20 cellular contexts compared by ENCODE assay signal in the genomic region with DNA sequence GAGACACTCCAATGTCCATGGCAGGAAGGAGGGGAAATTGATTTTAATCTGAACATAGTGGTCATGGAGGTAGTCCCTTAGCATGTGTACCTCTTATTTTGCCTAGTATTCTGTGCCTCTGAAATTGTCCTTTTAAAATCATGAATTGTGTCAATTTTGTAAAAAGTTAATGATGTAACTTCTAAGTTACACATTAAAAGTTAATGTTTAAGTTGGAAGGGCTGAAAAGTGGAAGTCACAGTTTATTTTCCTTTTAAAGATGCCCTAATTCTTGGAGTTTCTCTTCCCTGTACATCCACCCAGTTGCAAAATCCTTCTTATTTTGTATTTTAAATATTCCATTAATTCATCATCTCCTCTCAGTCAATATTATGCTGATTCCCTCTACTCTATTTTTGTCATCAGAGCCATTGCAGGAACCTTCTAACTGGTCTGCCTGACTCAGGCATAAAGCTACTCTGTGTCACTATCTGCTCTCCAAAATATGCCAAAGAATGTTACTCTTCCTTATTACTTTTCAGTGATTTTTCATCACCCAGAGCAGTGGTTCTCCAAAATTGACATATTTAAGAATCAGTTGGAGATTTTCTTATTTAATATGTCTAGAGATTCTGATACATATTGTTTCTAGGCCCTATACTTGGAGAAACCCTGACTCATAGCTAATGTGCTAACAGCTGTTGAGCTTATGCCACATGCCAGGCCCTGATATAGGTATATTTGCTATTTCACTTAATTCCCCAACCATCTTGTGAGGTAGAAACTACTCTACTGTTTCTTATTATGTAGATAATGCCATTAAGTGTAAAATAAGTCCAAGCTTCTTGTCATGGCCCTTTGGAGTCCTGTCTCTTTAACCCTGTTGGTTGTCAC. TPM values are rescaled to one million over a fixed set of nuclear protein-coding genes. Genes with fewer than 3 reads are reported as not detected.
DNase-seq lines count a peak whose midpoint lies in the region; ATAC-seq, FAIRE-seq and TF ChIP-seq lines count a peak whose summit lies in the region.
"Had no signal": no experiment of that assay in that cellular context is flagged by ENCODE, and none has a peak within 500 bp of the region (broad histone marks: within the 10 kb centered on the region; RNA-seq: fewer than 3 reads in every experiment).

No MANE protein-coding gene starts in this region.

- H3K27ac ChIP-seq in breast epithelium: no peak overlapping the region
- H3K27ac ChIP-seq: lower lobe of right lung, stomach, upper lobe of right lung had no signal

- peak; percentile 34 for DNase-seq in ACHN
- DNase-seq in lower leg skin (ENCODE audit: low spot score in 2 of 2): no peak
- no peak for DNase-seq in activated effector memory CD4-positive, alpha-beta T cell treated with anti-CD3 and anti-CD28 coated beads, Interleukin-2, amount 50 U/mL, for 16 hours
- DNase-seq in GM20000 (ENCODE audit: low spot score): no peak
- no peak for DNase-seq in breast epithelium (ENCODE audit: low spot score in 2 of 2)
- DNase-seq: cerebellar nuclear complex; lower lobe of right lung; MM.1S; naive thymus-derived CD8-positive, alpha-beta T cell; NCI-H187; PC-3; stimulated activated CD4-positive, alpha-beta T cell treated with anti-CD3 and anti-CD28 coated beads, Interleukin-15, amount 100 ng/mL, for 24 hours; stomach; upper lobe of right lung had no signal

- TF ChIP-seq CTCF in lower leg skin (IDR thresholded peaks at IDR 0.05): no peak
- no peak for TF ChIP-seq CTCF in GM20000 (IDR thresholded peaks at IDR 0.05; ENCODE audit: extremely low read depth, missing control alignments)
- TF ChIP-seq CTCF in breast epithelium (IDR thresholded peaks at IDR 0.05): no peak

- intact Hi-C loops in lower leg skin (cut with DNase I; ENCODE audit: low total_unique reads): no loop called here
- intact Hi-C loops in breast epithelium (cut with DNase I; ENCODE audit: low total_unique reads): no loop called here

- FAIRE-seq in islet of Langerhans (lab: Jason Lieb, UNC): peak; percentile 21

- no peak overlapping the region for H3K4me3 ChIP-seq in lower leg skin (ENCODE audit: low read depth, poor library complexity, severe bottlenecking)
- no peak overlapping the region for H3K4me3 ChIP-seq in breast epithelium
- H3K4me3 ChIP-seq: lower lobe of right lung, stomach, upper lobe of right lung had no signal

- H3K9me3 ChIP-seq in breast epithelium: no peaks in the 10 kb centered on the region
- H3K9me3 ChIP-seq: lower lobe of right lung, stomach, upper lobe of right lung had no signal

- H3K36me3 ChIP-seq in breast epithelium: no peaks in the 10 kb centered on the region
- H3K36me3 ChIP-seq: lower lobe of right lung, stomach, upper lobe of right lung had no signal

- ATAC-seq in GM19397 (IDR thresholded peaks at IDR 0.05; ENCODE audit: unreplicated experiment) (peak; percentile 49), HG03139 (IDR thresholded peaks at IDR 0.05; ENCODE audit: unreplicated experiment) (peak; percentile 48)
- ATAC-seq: activated CD4-positive, CD25-positive, alpha-beta regulatory T cell treated with anti-CD3 and anti-CD28 coated beads, Interleukin-2, amount 50 U/mL, for 24 hours; lower lobe of right lung; naive thymus-derived CD8-positive, alpha-beta T cell; PC-3; upper lobe of right lung had no signal

- no peaks in the 10 kb centered on the region for H3K27me3 ChIP-seq in breast epithelium

- in situ Hi-C loops in ACHN (cut with HindIII; ENCODE audit: low pct_ligation_motif_present, low pct_unique_long_range_greater_than_20kb, low sequenced_read_pairs): no loop called here

- H3K4me1 ChIP-seq in breast epithelium: no peaks in the 10 kb centered on the region
- H3K4me1 ChIP-seq: lower lobe of right lung, upper lobe of right lung had no signal

- TF ChIP-seq POLR2A in lower leg skin (IDR thresholded peaks at IDR 0.05): no peak
- no peak for TF ChIP-seq POLR2A in breast epithelium (IDR thresholded peaks at IDR 0.05)

RNA-seq across cellular contexts. Expression of a gene that starts 5.1 kb away (rescaled TPM):
- total RNA-seq in lower leg skin (10 to 100 TPM; 17.2 to 25.2 (median 19.3) TPM), breast epithelium (10 to 100 TPM in 2 of 3 donors, under 1 TPM in 1; 0.16 to 33.7 (median 12.5) TPM)
- total RNA-seq: pulmonary artery endothelial cell, SK-MEL-5 had no signal
